In genomic region chr6:53359088-53359842, GRCh38 we compare ENCODE assay signal across 8 cellular contexts. TPM values are rescaled to one million over a fixed set of nuclear protein-coding genes. Genes with fewer than 3 reads are reported as not detected.
A peak's percentile ranks its signal among the peaks of the same experiment; 100 is the strongest.
DNase-seq lines count a peak whose midpoint lies in the region; ATAC-seq, FAIRE-seq and TF ChIP-seq lines count a peak whose summit lies in the region.

No MANE protein-coding gene starts in this region.

- peak; percentile 91 for DNase-seq in RCC 7860 (ENCODE audit: low spot score)
- peak; percentile 92 for DNase-seq in activated T-helper 2 cell treated with anti-CD3 and anti-CD28 coated beads, Interferon-gamma antibody, Interleukin-2, Interleukin-4, amounts not matched to agents 10 μg/mL and 5 μg/mL and 100 μg/mL, durations not matched to agents 14 hours and 24 hours and 36 hours (ENCODE audit: low spot score)
- DNase-seq in fibroblast of lung (ENCODE audit: low read depth in 2 of 2), result peak; percentile 96 to 97
- DNase-seq in naive thymus-derived CD8-positive, alpha-beta T cell, result peak; percentile 77 to 91 (median 86)

- H3K27ac ChIP-seq in DOHH2 (ENCODE audit: low read depth, low read length) (peak overlapping the region; percentile 73), KOPT-K1 (ENCODE audit: low read depth, low read length, poor library complexity, severe bottlenecking) (peak overlapping the region; percentile 99), fibroblast of lung (ENCODE audit: insufficient read depth, low read length) (peak overlapping the region; percentile 98)

- H3K4me3 ChIP-seq in DOHH2 (ENCODE audit: low read length) (peak overlapping the region; percentile 77), fibroblast of lung (replicated peaks in 1 of 4; ENCODE audit: control extremely low read depth in 1 of 4, insufficient read depth in 1 of 4, low read depth in 3 of 4, low read length in 4 of 4) (peak overlapping the region; percentile 52 to 62 (median 54))

- H3K36me3 Mint-ChIP-seq in activated T-helper 2 cell treated with anti-CD3 and anti-CD28 coated beads, Interferon-gamma antibody, Interleukin-2, Interleukin-4, amounts not matched to agents 10 μg/mL and 5 μg/mL and 100 μg/mL, durations not matched to agents 14 hours and 24 hours and 36 hours (ENCODE audit: low read depth), result no peaks in the 10 kb centered on the region
- H3K36me3 Mint-ChIP-seq in naive thymus-derived CD8-positive, alpha-beta T cell, result no peaks in the 10 kb centered on the region
- H3K36me3 Mint-ChIP-seq in stimulated activated memory B cell treated with anti-CD40 and anti-IgM and Interleukin-4, amounts not matched to agents 10 μg/mL and 1 μg/mL and 100 μg/mL, for 72 hours, result no peaks in the 10 kb centered on the region

- peaks cover 36% of the 10 kb centered on the region for H3K4me1 Mint-ChIP-seq in activated T-helper 2 cell treated with anti-CD3 and anti-CD28 coated beads, Interferon-gamma antibody, Interleukin-2, Interleukin-4, amounts not matched to agents 10 μg/mL and 5 μg/mL and 100 μg/mL, durations not matched to agents 14 hours and 24 hours and 36 hours (ENCODE audit: low read depth)
- peaks cover 24 to 54% (median 45%) of the 10 kb centered on the region in 4 donors for H3K4me1 Mint-ChIP-seq in naive thymus-derived CD8-positive, alpha-beta T cell
- H3K4me1 Mint-ChIP-seq in stimulated activated memory B cell treated with anti-CD40 and anti-IgM and Interleukin-4, amounts not matched to agents 10 μg/mL and 1 μg/mL and 100 μg/mL, for 72 hours, result peaks cover 36% of the 10 kb centered on the region

- peak overlapping the region; percentile 99 for H3K27ac Mint-ChIP-seq in activated T-helper 2 cell treated with anti-CD3 and anti-CD28 coated beads, Interferon-gamma antibody, Interleukin-2, Interleukin-4, amounts not matched to agents 10 μg/mL and 5 μg/mL and 100 μg/mL, durations not matched to agents 14 hours and 24 hours and 36 hours
- H3K27ac Mint-ChIP-seq in naive thymus-derived CD8-positive, alpha-beta T cell, result peak overlapping the region; percentile 93 to 98 (median 96)
- peak overlapping the region; percentile 97 for H3K27ac Mint-ChIP-seq in stimulated activated memory B cell treated with anti-CD40 and anti-IgM and Interleukin-4, amounts not matched to agents 10 μg/mL and 1 μg/mL and 100 μg/mL, for 72 hours

- H3K9me2 ChIP-seq in DOHH2 (replicated peaks; ENCODE audit: control insufficient read depth, low read length), result no peaks in the 10 kb centered on the region

- H3K9me3 ChIP-seq in DOHH2 (ENCODE audit: control insufficient read depth, insufficient read depth, low read length) (no peaks in the 10 kb centered on the region), KOPT-K1 (ENCODE audit: insufficient read depth, low read length, poor library complexity, severe bottlenecking) (no peaks in the 10 kb centered on the region), fibroblast of lung (ENCODE audit: control insufficient read depth, insufficient read depth, low read depth, low read length) (no peaks in the 10 kb centered on the region)

- TF ChIP-seq CTCF in DOHH2 (IDR thresholded peaks at IDR 0.05; ENCODE audit: low read depth, low read length, poor library complexity, severe bottlenecking) (no peak), fibroblast of lung (conservative IDR thresholded peaks at IDR 0.05 in 1 of 2, IDR thresholded peaks at IDR 0.05 in 1 of 2; ENCODE audit: low read depth in 1 of 2, low read length in 2 of 2) (no peak)

- H4K20me1 ChIP-seq in DOHH2 (ENCODE audit: control insufficient read depth, insufficient read depth, low read depth, low read length) (no peaks in the 10 kb centered on the region), fibroblast of lung (ENCODE audit: control insufficient read depth, extremely low read depth, insufficient read depth, low read length) (no peaks in the 10 kb centered on the region)

- H3F3A ChIP-seq in DOHH2 (ENCODE audit: control insufficient read depth, insufficient read depth), result peaks cover 17% of the 10 kb centered on the region

- H3K27me3 ChIP-seq in DOHH2 (ENCODE audit: control insufficient read depth, low read length) (0 out of 2 replicates have a peak, but pooled peaks cover 3% of the 10 kb centered on the region), fibroblast of lung (ENCODE audit: control insufficient read depth, insufficient read depth, low read length) (no peaks in the 10 kb centered on the region)

- H3K4me2 ChIP-seq in DOHH2 (ENCODE audit: low read length) (peak overlapping the region; percentile 89), fibroblast of lung (ENCODE audit: extremely low read depth, insufficient read depth, low read length) (peak overlapping the region; percentile 94)

- H3K9me3 Mint-ChIP-seq in activated T-helper 2 cell treated with anti-CD3 and anti-CD28 coated beads, Interferon-gamma antibody, Interleukin-2, Interleukin-4, amounts not matched to agents 10 μg/mL and 5 μg/mL and 100 μg/mL, durations not matched to agents 14 hours and 24 hours and 36 hours, result no peaks in the 10 kb centered on the region
- H3K9me3 Mint-ChIP-seq in naive thymus-derived CD8-positive, alpha-beta T cell, result no peaks in the 10 kb centered on the region
- H3K9me3 Mint-ChIP-seq in stimulated activated memory B cell treated with anti-CD40 and anti-IgM and Interleukin-4, amounts not matched to agents 10 μg/mL and 1 μg/mL and 100 μg/mL, for 72 hours, result no peaks in the 10 kb centered on the region

- peak; percentile 38 for FAIRE-seq in RCC 7860 (lab: Jason Lieb, UNC)

- peak overlapping the region; percentile 92 for H3K4me3 Mint-ChIP-seq in activated T-helper 2 cell treated with anti-CD3 and anti-CD28 coated beads, Interferon-gamma antibody, Interleukin-2, Interleukin-4, amounts not matched to agents 10 μg/mL and 5 μg/mL and 100 μg/mL, durations not matched to agents 14 hours and 24 hours and 36 hours (ENCODE audit: low read depth)
- peak overlapping the region; percentile 87 to 94 (median 92) for H3K4me3 Mint-ChIP-seq in naive thymus-derived CD8-positive, alpha-beta T cell
- peak overlapping the region; percentile 94 for H3K4me3 Mint-ChIP-seq in stimulated activated memory B cell treated with anti-CD40 and anti-IgM and Interleukin-4, amounts not matched to agents 10 μg/mL and 1 μg/mL and 100 μg/mL, for 72 hours

- peak overlapping the region; percentile 71 for H3K9ac ChIP-seq in fibroblast of lung (ENCODE audit: insufficient read depth, low read length)

- peaks cover 43% of the 10 kb centered on the region for H3K4me1 ChIP-seq in DOHH2 (ENCODE audit: control insufficient read depth, low read length)
- peaks cover 16% of the 10 kb centered on the region for H3K4me1 ChIP-seq in fibroblast of lung (ENCODE audit: control insufficient read depth, extremely low read depth, insufficient read depth, low read length)

- peak; percentile 87 for ATAC-seq in GM21786 (IDR thresholded peaks at IDR 0.05; ENCODE audit: unreplicated experiment)
- peak; percentile 72 to 80 for ATAC-seq in naive thymus-derived CD8-positive, alpha-beta T cell
- ATAC-seq in stimulated activated memory B cell treated with anti-CD40 and anti-IgM and Interleukin-4, amounts not matched to agents 10 μg/mL and 1 μg/mL and 100 μg/mL, for 72 hours, result peak; percentile 98

- H3K79me2 ChIP-seq in DOHH2 (ENCODE audit: control insufficient read depth, low read length) (no peaks in the 10 kb centered on the region), fibroblast of lung (ENCODE audit: control insufficient read depth, insufficient read depth, low read length) (no peaks in the 10 kb centered on the region)

- intact Hi-C loops in activated T-helper 2 cell treated with anti-CD3 and anti-CD28 coated beads, Interferon-gamma antibody, Interleukin-2, Interleukin-4, amounts not matched to agents 10 μg/mL and 5 μg/mL and 100 μg/mL, durations not matched to agents 14 hours and 24 hours and 36 hours (cut with micrococcal nuclease), result loop anchor here (1.0 kb wide), 2 partner anchors 11 to 24 kb away; partner anchors contain the start of gene ELOVL5

- H3K36me3 ChIP-seq in DOHH2 (ENCODE audit: control insufficient read depth, low read length), result no peaks in the 10 kb centered on the region
- H3K36me3 ChIP-seq in KOPT-K1 (ENCODE audit: insufficient read depth, low read length), result no peaks in the 10 kb centered on the region
- no peaks in the 10 kb centered on the region for H3K36me3 ChIP-seq in fibroblast of lung (ENCODE audit: control insufficient read depth, insufficient read depth, low read length)

- peak overlapping the region; percentile 95 for H2AFZ ChIP-seq in fibroblast of lung (ENCODE audit: low read length)

- POLR2A ChIA-PET in naive thymus-derived CD8-positive, alpha-beta T cell (lab: Charles Lee), result interaction anchor here (0.6 to 3.8 kb wide), 13 partner anchors 10 to 185 kb away, joined by 3 to 66 read pairs (median 4); partner anchors contain the start of gene ELOVL5

- peaks cover 5% of the 10 kb centered on the region for H3K27me3 Mint-ChIP-seq in activated T-helper 2 cell treated with anti-CD3 and anti-CD28 coated beads, Interferon-gamma antibody, Interleukin-2, Interleukin-4, amounts not matched to agents 10 μg/mL and 5 μg/mL and 100 μg/mL, durations not matched to agents 14 hours and 24 hours and 36 hours (ENCODE audit: low read depth)
- no peaks in the 10 kb centered on the region for H3K27me3 Mint-ChIP-seq in naive thymus-derived CD8-positive, alpha-beta T cell
- H3K27me3 Mint-ChIP-seq in stimulated activated memory B cell treated with anti-CD40 and anti-IgM and Interleukin-4, amounts not matched to agents 10 μg/mL and 1 μg/mL and 100 μg/mL, for 72 hours, result no peaks in the 10 kb centered on the region

RNA-seq across cellular contexts. Expression of gene ELOVL5, which starts 10.5 kb away (rescaled TPM):
- total RNA-seq in activated T-helper 2 cell treated with anti-CD3 and anti-CD28 coated beads, Interferon-gamma antibody, Interleukin-2, Interleukin-4, amounts not matched to agents 10 μg/mL and 5 μg/mL and 100 μg/mL, durations not matched to agents 14 hours and 24 hours and 36 hours, result 122 and 133 TPM in 2 replicates
- 61.6 and 67.7 TPM in 2 replicates for total RNA-seq in fibroblast of lung
- 71.6 and 96.7 TPM in 2 replicates for polyA plus RNA-seq in fibroblast of lung
- 74.5 and 96.4 TPM in 2 replicates for polyA plus RNA-seq in fibroblast of lung (2012)
- 75.9 and 80.8 TPM in 2 replicates for polyA minus RNA-seq in fibroblast of lung (ENCODE audit: low replicate concordance)
- 10 to 100 TPM; 59.4 to 67.4 TPM for total RNA-seq in naive thymus-derived CD8-positive, alpha-beta T cell
- polyA plus RNA-seq in naive thymus-derived CD8-positive, alpha-beta T cell, result 10 to 100 TPM; 32.5 to 38.1 (median 33.0) TPM

Comparison
In these comparisons a context has a peak if more than half of its experiments do, and no peak if none do; other contexts are left out.
1. Peak in every context shown above with its lines: DNase-seq, ATAC-seq, H3K4me3 ChIP-seq and H3K27ac ChIP-seq.